Comparison of ENCODE assay signal across 11 cellular contexts in genomic region chr5:67998709-67999251, GRCh38.
DNase-seq lines count a peak whose midpoint lies in the region; ATAC-seq and TF ChIP-seq lines count a peak whose summit lies in the region.
"Had no signal": no experiment of that assay in that cellular context is flagged by ENCODE, and none has a peak within 500 bp of the region (broad histone marks: within the 10 kb centered on the region; RNA-seq: fewer than 3 reads in every experiment).

No MANE protein-coding gene starts in this region.

- ATAC-seq in HG03457 (IDR thresholded peaks at IDR 0.05; ENCODE audit: unreplicated experiment) = no peak

- H3K4me1 Mint-ChIP-seq in activated T-helper 2 cell treated with anti-CD3 and anti-CD28 coated beads, Interferon-gamma antibody, Interleukin-2, Interleukin-4, amounts not matched to agents 10 μg/mL and 5 μg/mL and 100 μg/mL, durations not matched to agents 14 hours and 24 hours and 36 hours (ENCODE audit: low read depth) = no peaks in the 10 kb centered on the region
- no peaks in the 10 kb centered on the region for H3K4me1 Mint-ChIP-seq in immature natural killer cell

- no peak for TF ChIP-seq CTCF in C4-2B (conservative IDR thresholded peaks at IDR 0.05)

- intact Hi-C loops in activated T-helper 2 cell treated with anti-CD3 and anti-CD28 coated beads, Interferon-gamma antibody, Interleukin-2, Interleukin-4, amounts not matched to agents 10 μg/mL and 5 μg/mL and 100 μg/mL, durations not matched to agents 14 hours and 24 hours and 36 hours (cut with micrococcal nuclease) = no loop called here

- DNase-seq in epithelial cell of prostate (ENCODE audit: low read depth, low spot score) (peak; percentile 53), mucosa of gallbladder (ENCODE audit: low spot score) (peak; percentile 54), immature natural killer cell (no peak)
- DNase-seq in activated T-helper 2 cell treated with anti-CD3 and anti-CD28 coated beads, Interferon-gamma antibody, Interleukin-2, Interleukin-4, amounts not matched to agents 10 μg/mL and 5 μg/mL and 100 μg/mL, durations not matched to agents 14 hours and 24 hours and 36 hours (ENCODE audit: low spot score) = no peak
- no peak for DNase-seq in stimulated activated CD8-positive, alpha-beta memory T cell treated with anti-CD3 and anti-CD28 coated beads, Interleukin-4, amount 100 ng/mL, for 48 hours
- DNase-seq: DMS79, glutamatergic neuron, NCI-H2107 had no signal

- peaks cover 5% of the 10 kb centered on the region for H3K27me3 Mint-ChIP-seq in activated T-helper 2 cell treated with anti-CD3 and anti-CD28 coated beads, Interferon-gamma antibody, Interleukin-2, Interleukin-4, amounts not matched to agents 10 μg/mL and 5 μg/mL and 100 μg/mL, durations not matched to agents 14 hours and 24 hours and 36 hours (ENCODE audit: low read depth)
- peaks cover 0 to 7% (median under 1%) of the 10 kb centered on the region in 3 donors for H3K27me3 Mint-ChIP-seq in immature natural killer cell (ENCODE audit: low read depth in 3 of 3)

- no peak overlapping the region for H3K4me3 Mint-ChIP-seq in activated T-helper 2 cell treated with anti-CD3 and anti-CD28 coated beads, Interferon-gamma antibody, Interleukin-2, Interleukin-4, amounts not matched to agents 10 μg/mL and 5 μg/mL and 100 μg/mL, durations not matched to agents 14 hours and 24 hours and 36 hours (ENCODE audit: low read depth)
- no peak overlapping the region for H3K4me3 Mint-ChIP-seq in immature natural killer cell

- no peaks in the 10 kb centered on the region for H3K36me3 Mint-ChIP-seq in activated T-helper 2 cell treated with anti-CD3 and anti-CD28 coated beads, Interferon-gamma antibody, Interleukin-2, Interleukin-4, amounts not matched to agents 10 μg/mL and 5 μg/mL and 100 μg/mL, durations not matched to agents 14 hours and 24 hours and 36 hours (ENCODE audit: low read depth)
- no peaks in the 10 kb centered on the region for H3K36me3 Mint-ChIP-seq in immature natural killer cell

- peak overlapping the region; percentile 74 for H3K27ac ChIP-seq in C4-2B
- H3K27ac ChIP-seq in epithelial cell of prostate = peak overlapping the region; percentile 65

- H3K27ac Mint-ChIP-seq in activated T-helper 2 cell treated with anti-CD3 and anti-CD28 coated beads, Interferon-gamma antibody, Interleukin-2, Interleukin-4, amounts not matched to agents 10 μg/mL and 5 μg/mL and 100 μg/mL, durations not matched to agents 14 hours and 24 hours and 36 hours = no peak overlapping the region
- H3K27ac Mint-ChIP-seq in immature natural killer cell = no peak overlapping the region

- H3K9me3 Mint-ChIP-seq in activated T-helper 2 cell treated with anti-CD3 and anti-CD28 coated beads, Interferon-gamma antibody, Interleukin-2, Interleukin-4, amounts not matched to agents 10 μg/mL and 5 μg/mL and 100 μg/mL, durations not matched to agents 14 hours and 24 hours and 36 hours = no peaks in the 10 kb centered on the region
- H3K9me3 Mint-ChIP-seq in immature natural killer cell = peaks cover 0 to 2% (median 0%) of the 10 kb centered on the region in 6 donors

TF ChIP-seq in PFSK-1, 5 proteins besides CTCF, POLR2A, EP300 and RAD21:
- TF ChIP-seq FOXP2 (optimal IDR thresholded peaks at IDR 0.05; ENCODE audit: borderline replicate concordance, extremely low read depth, extremely low read length, insufficient read depth) (peak; percentile 86), SIN3A (IDR thresholded peaks at IDR 0.05; ENCODE audit: borderline replicate concordance, insufficient read depth, low read length) (no peak)

Comparison
In these comparisons a context has a peak if more than half of its experiments do, and no peak if none do; other contexts are left out.
1. DNase-seq: peak in epithelial cell of prostate (single experiment) and mucosa of gallbladder (single experiment); none in activated T-helper 2 cell treated with anti-CD3 and anti-CD28 coated beads, Interferon-gamma antibody, Interleukin-2, Interleukin-4, amounts not matched to agents 10 μg/mL and 5 μg/mL and 100 μg/mL, durations not matched to agents 14 hours and 24 hours and 36 hours (single experiment), immature natural killer cell (0 of 3) and stimulated activated CD8-positive, alpha-beta memory T cell treated with anti-CD3 and anti-CD28 coated beads, Interleukin-4, amount 100 ng/mL, for 48 hours (single experiment).